Comparison of ENCODE assay signal across 22 cellular contexts in the genomic region with DNA sequence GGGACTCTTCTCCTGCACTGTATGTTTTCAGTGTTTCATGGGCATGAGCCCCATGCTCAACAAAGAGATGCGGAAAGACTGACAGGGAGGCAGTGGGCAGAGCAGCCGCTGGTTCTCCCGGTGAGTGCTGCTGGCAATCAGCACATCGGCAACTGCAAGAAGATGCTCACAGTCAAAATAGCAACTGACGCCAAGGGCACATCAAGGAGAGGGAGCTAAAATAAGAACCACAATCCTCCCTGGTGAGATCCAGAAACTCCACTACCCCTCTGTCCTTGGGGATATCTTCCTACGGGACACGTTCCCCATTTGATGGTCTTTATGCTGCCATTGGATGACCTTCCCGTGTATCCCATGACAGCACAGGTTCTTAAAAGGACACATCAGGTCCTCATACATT.
"Had no signal": no experiment of that assay in that cellular context is flagged by ENCODE, and none has a peak within 500 bp of the region (broad histone marks: within the 10 kb centered on the region; RNA-seq: fewer than 3 reads in every experiment).

No MANE protein-coding gene starts in this region.

- H3K27ac ChIP-seq: Peyer's patch, RWPE1, VCaP had no signal

- H3K9me3 ChIP-seq: Peyer's patch had no signal

- H3K4me3 ChIP-seq: Peyer's patch had no signal

- H3K27me3 ChIP-seq: Peyer's patch had no signal

- DNase-seq: activated CD4-positive, alpha-beta memory T cell treated with anti-CD3 and anti-CD28 coated beads, Interleukin-2, amount 10 ng/mL, durations not matched to agents 7 days and 5 days; activated CD4-positive, alpha-beta T cell treated with anti-CD3 and anti-CD28 coated beads for 36 hours; activated CD4-positive, alpha-beta T cell treated with anti-CD3 and anti-CD28 coated beads, Interleukin-2, amount 50 U/mL, for 1 hour; activated gamma-delta T cell; activated naive CD4-positive, alpha-beta T cell treated with anti-CD3 and anti-CD28 coated beads for 36 hours; activated T-cell treated with anti-CD3 and anti-CD28 coated beads for 4 hours; activated T-cell treated with anti-CD3 and anti-CD28 coated beads, Interleukin-2, amount 50 U/mL, for 48 hours; amygdala; KG1; NCI-H1048; NCI-H146; NCI-H187 treated with DMSO at 0.1 percent for 48 hours; NCI-H2081 treated with DMSO at 0.1 percent for 48 hours; NCI-H446; NCI-H524; Peyer's patch; SHP77 treated with DMSO at 0.1 percent for 48 hours; T-cell; T-helper 2 cell had no signal

- H3K36me3 ChIP-seq: Peyer's patch had no signal

- ATAC-seq: activated CD4-positive, alpha-beta T cell treated with anti-CD3 and anti-CD28 coated beads for 36 hours; activated T-helper 17 cell treated with anti-CD3 and anti-CD28 coated beads, Interleukin-2, amount 50 U/mL, for 72 hours; T-cell had no signal
